Comparison of ENCODE assay signal across 1 cellular context in the genomic region with DNA sequence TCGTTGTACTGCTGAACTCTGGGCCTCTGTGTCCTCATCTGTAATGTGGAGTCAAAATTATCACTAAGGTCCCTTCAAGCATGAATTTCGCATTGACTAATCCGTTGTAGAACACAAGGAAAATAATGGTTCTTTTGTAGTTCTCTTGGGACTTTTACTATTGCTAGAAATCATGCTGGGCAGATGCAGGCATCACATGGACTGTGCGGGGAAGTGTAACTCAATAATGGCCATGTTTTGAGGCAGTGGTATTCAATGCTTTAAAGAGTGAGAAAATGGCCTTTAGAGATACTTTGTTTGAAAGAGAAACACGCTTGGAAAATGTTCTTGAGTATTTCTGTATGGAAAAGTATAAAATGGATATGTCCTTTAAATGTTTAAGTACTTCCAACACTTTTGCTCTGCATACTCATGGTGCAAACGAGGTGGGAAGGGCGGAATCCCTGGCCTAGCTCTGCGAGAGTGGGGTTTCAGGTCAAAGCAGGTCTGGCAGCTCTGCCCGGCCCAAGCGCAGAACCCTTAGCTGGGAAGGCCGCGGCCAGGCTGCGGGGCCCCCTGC.
TF ChIP-seq lines count a peak whose summit lies in the region.

No MANE protein-coding gene starts in this region.

TF ChIP-seq in GM23338, 12 proteins besides CTCF, POLR2A, EP300 and RAD21 (continued from another document):
- TF ChIP-seq, protein P1, sequence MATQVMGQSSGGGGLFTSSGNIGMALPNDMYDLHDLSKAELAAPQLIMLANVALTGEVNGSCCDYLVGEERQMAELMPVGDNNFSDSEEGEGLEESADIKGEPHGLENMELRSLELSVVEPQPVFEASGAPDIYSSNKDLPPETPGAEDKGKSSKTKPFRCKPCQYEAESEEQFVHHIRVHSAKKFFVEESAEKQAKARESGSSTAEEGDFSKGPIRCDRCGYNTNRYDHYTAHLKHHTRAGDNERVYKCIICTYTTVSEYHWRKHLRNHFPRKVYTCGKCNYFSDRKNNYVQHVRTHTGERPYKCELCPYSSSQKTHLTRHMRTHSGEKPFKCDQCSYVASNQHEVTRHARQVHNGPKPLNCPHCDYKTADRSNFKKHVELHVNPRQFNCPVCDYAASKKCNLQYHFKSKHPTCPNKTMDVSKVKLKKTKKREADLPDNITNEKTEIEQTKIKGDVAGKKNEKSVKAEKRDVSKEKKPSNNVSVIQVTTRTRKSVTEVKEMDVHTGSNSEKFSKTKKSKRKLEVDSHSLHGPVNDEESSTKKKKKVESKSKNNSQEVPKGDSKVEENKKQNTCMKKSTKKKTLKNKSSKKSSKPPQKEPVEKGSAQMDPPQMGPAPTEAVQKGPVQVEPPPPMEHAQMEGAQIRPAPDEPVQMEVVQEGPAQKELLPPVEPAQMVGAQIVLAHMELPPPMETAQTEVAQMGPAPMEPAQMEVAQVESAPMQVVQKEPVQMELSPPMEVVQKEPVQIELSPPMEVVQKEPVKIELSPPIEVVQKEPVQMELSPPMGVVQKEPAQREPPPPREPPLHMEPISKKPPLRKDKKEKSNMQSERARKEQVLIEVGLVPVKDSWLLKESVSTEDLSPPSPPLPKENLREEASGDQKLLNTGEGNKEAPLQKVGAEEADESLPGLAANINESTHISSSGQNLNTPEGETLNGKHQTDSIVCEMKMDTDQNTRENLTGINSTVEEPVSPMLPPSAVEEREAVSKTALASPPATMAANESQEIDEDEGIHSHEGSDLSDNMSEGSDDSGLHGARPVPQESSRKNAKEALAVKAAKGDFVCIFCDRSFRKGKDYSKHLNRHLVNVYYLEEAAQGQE (IDR thresholded peaks at IDR 0.05; ENCODE audit: unreplicated experiment) = no peak
- no peak for TF ChIP-seq EZH2phosphoT487 (IDR thresholded peaks at IDR 0.05; ENCODE audit: unreplicated experiment)
- no peak for TF ChIP-seq EZH2 (IDR thresholded peaks at IDR 0.05; ENCODE audit: low read depth, unreplicated experiment)
- TF ChIP-seq ZNF114 (CRISPR knock-in tag; IDR thresholded peaks at IDR 0.05) = no peak
- TF ChIP-seq ZNF331 (CRISPR knock-in tag; IDR thresholded peaks at IDR 0.05; ENCODE audit: low read depth) = no peak
- no peak for TF ChIP-seq NANOG (IDR thresholded peaks at IDR 0.05; ENCODE audit: borderline replicate concordance)
